Comparison of ENCODE assay signal across 8 cellular contexts in genomic region chr9:1009101-1009707, GRCh38.
DNase-seq lines count a peak whose midpoint lies in the region; ATAC-seq lines count a peak whose summit lies in the region.

No MANE protein-coding gene starts in this region.

- H3K27ac ChIP-seq in iPS DF 6.9 (ENCODE audit: low read length): no peak overlapping the region

- H3K4me3 ChIP-seq in iPS DF 6.9 (ENCODE audit: low read length): no peak overlapping the region

- no peaks in the 10 kb centered on the region for H3K36me3 ChIP-seq in iPS DF 6.9 (ENCODE audit: control insufficient read depth, insufficient read depth, low read length)

- no peaks in the 10 kb centered on the region for H3K9me3 ChIP-seq in iPS DF 6.9 (ENCODE audit: control insufficient read depth, insufficient read depth, low read length)

- WGBS in iPS DF 6.9 (ENCODE audit: insufficient coverage, insufficient read length): no CpG with 5 or more reads among the region's 14 CpGs

- no peaks in the 10 kb centered on the region for H3K27me3 ChIP-seq in iPS DF 6.9 (ENCODE audit: control insufficient read depth, insufficient read depth, low read length)

- ATAC-seq in HG02759 (IDR thresholded peaks at IDR 0.05; ENCODE audit: unreplicated experiment): peak; percentile 98

- no peaks in the 10 kb centered on the region for H3K4me1 ChIP-seq in iPS DF 6.9 (ENCODE audit: control insufficient read depth, insufficient read depth, low read length)

- DNase-seq in SIG-M5 treated with dmso at 0.1 percent for 504 hours (lab: John Stamatoyannopoulos, UW; ENCODE audit: unreplicated experiment) (peak; percentile 78), SIG-M5 (lab: John Stamatoyannopoulos, UW) (no peak), NCI-H1105 treated with DMSO at 0.1 percent for 48 hours (lab: John Stamatoyannopoulos, UW) (peak; percentile 77), T-helper 9 cell (peak; percentile 60), astrocyte of the hippocampus (ENCODE audit: low read depth, low spot score) (peak; percentile 89), iPS DF 6.9 (ENCODE audit: low read depth, low spot score) (peak; percentile 66)
- DNase-seq in stimulated activated CD4-positive, alpha-beta T cell treated with anti-CD3 and anti-CD28 coated beads, Interleukin-12 subunit alpha, Interleukin-12 subunit beta, amount 100 ng/mL, for 4 hours: peak; percentile 70
